In genomic region chr7:114426824-114427223, GRCh38 we compare ENCODE assay signal across 10 cellular contexts. TPM values are rescaled to one million over a fixed set of nuclear protein-coding genes. Genes with fewer than 3 reads are reported as not detected.
A peak's percentile ranks its signal among the peaks of the same experiment; 100 is the strongest.
DNase-seq lines count a peak whose midpoint lies in the region; ATAC-seq, FAIRE-seq and TF ChIP-seq lines count a peak whose summit lies in the region.
"Had no signal": no experiment of that assay in that cellular context is flagged by ENCODE, and none has a peak within 500 bp of the region (broad histone marks: within the 10 kb centered on the region; RNA-seq: fewer than 3 reads in every experiment).

No MANE protein-coding gene starts in this region.

- no peaks in the 10 kb centered on the region for H3K9me3 ChIP-seq in MM.1S (replicated peaks; ENCODE audit: insufficient read depth, low read length)
- no peaks in the 10 kb centered on the region for H3K9me3 ChIP-seq in adipocyte (ENCODE audit: control insufficient read depth, low read length)
- no peaks in the 10 kb centered on the region for H3K9me3 ChIP-seq in HepG2 (ENCODE audit: low read length)

- H3K4me3 ChIP-seq in MM.1S (ENCODE audit: low read length) (no peak overlapping the region), adipocyte (ENCODE audit: low read length) (no peak overlapping the region), HepG2 (replicated peaks in 1 of 3; ENCODE audit: insufficient read depth in 1 of 3, low read depth in 2 of 3, low read length in 3 of 3) (no peak overlapping the region)

- POLR2A ChIA-PET in HepG2 (lab: Yijun Ruan, JAX): no interaction called here

- H3K9ac ChIP-seq in MM.1S (ENCODE audit: low read length) (no peak overlapping the region), adipocyte (ENCODE audit: low read length) (no peak overlapping the region), HepG2 (ENCODE audit: insufficient read depth, low read depth, low read length) (no peak overlapping the region)

- no peak overlapping the region for H2AFZ ChIP-seq in MM.1S (ENCODE audit: low read length)
- no peak overlapping the region for H2AFZ ChIP-seq in HepG2 (ENCODE audit: low read length)

- H3F3A ChIP-seq in MM.1S (ENCODE audit: insufficient read depth, low read length): 0 out of 2 replicates have a peak, but pooled peaks cover 4% of the 10 kb centered on the region

- CTCF ChIA-PET in HepG2 (lab: Yijun Ruan, JAX; ENCODE audit: low intra/inter-chr PET ratio, low total read pairs): no interaction called here

- no peak for TF ChIP-seq EP300 in HepG2 (IDR thresholded peaks at IDR 0.05; ENCODE audit: low read depth in 2 of 2, low read length in 2 of 2)
- no peak for TF ChIP-seq EP300 in HepG2 (CRISPR knock-in tag; IDR thresholded peaks at IDR 0.05; ENCODE audit: borderline replicate concordance)

- ATAC-seq in HepG2: no peak
- ATAC-seq in GM21825 (IDR thresholded peaks at IDR 0.05; ENCODE audit: unreplicated experiment): no peak
- ATAC-seq: left colon had no signal

- TF ChIP-seq CTCF in MM.1S (IDR thresholded peaks at IDR 0.05; ENCODE audit: low read length) (peak; percentile 35), HepG2 (CRISPR knock-in tag; IDR thresholded peaks at IDR 0.05) (no peak)

- in situ Hi-C loops in HepG2 (cut with HindIII; ENCODE audit: extremely low pct_ligation_motif_present, low pct_unique_long_range_greater_than_20kb): no loop called here

- no peak overlapping the region for H3K4me2 ChIP-seq in MM.1S (ENCODE audit: low read depth, low read length)
- H3K4me2 ChIP-seq in HepG2 (ENCODE audit: low read depth, low read length): no peak overlapping the region

- H3K4me1 ChIP-seq in MM.1S (ENCODE audit: low read length) (peaks cover 11% of the 10 kb centered on the region), adipocyte (ENCODE audit: control insufficient read depth, insufficient read depth, low read length) (no peaks in the 10 kb centered on the region), HepG2 (ENCODE audit: insufficient read depth, low read length) (no peaks in the 10 kb centered on the region)

- no peaks in the 10 kb centered on the region for H4K20me1 ChIP-seq in MM.1S (ENCODE audit: insufficient read depth, low read length)
- no peaks in the 10 kb centered on the region for H4K20me1 ChIP-seq in HepG2 (ENCODE audit: insufficient read depth, low read length)

- DNase-seq in DMS53 (lab: John Stamatoyannopoulos, UW) (peak; percentile 62), MM.1S (peak; percentile 21), adipocyte (ENCODE audit: low read depth) (peak; percentile 67), HepG2 (ENCODE audit: low spot score) (no peak), HuH-7.5 (ENCODE audit: low spot score) (no peak), T-helper 9 cell (no peak)
- no peak for DNase-seq in stimulated activated CD4-positive, alpha-beta T cell treated with anti-CD3 and anti-CD28 coated beads, Interleukin-4, amount 100 ng/mL, for 4 hours
- DNase-seq: left colon had no signal

- WGBS in HepG2 (ENCODE audit: low lambda C conversion rate): 21% methylated on average over 4 of the region's 4 CpGs

- H3K79me2 ChIP-seq in MM.1S (ENCODE audit: low read length) (no peaks in the 10 kb centered on the region), HepG2 (ENCODE audit: insufficient read depth, low read length) (no peaks in the 10 kb centered on the region)

- H3K36me3 ChIP-seq in MM.1S (replicated peaks; ENCODE audit: insufficient read depth, low read length) (no peaks in the 10 kb centered on the region), adipocyte (ENCODE audit: control insufficient read depth, insufficient read depth, low read length, severe bottlenecking) (no peaks in the 10 kb centered on the region), HepG2 (replicated peaks in 1 of 2; ENCODE audit: control insufficient read depth in 1 of 2, insufficient read depth in 2 of 2, low read length in 2 of 2) (no peaks in the 10 kb centered on the region)

- intact Hi-C loops in HepG2 (cut with micrococcal nuclease; ENCODE audit: unreplicated experiment): no loop called here

- no peak for TF ChIP-seq POLR2A in HepG2 (IDR thresholded peaks at IDR 0.05; ENCODE audit: insufficient read depth in 1 of 2, low read depth in 2 of 2, low read length in 2 of 2)

- TF ChIP-seq RAD21 in HepG2 (CRISPR knock-in tag; IDR thresholded peaks at IDR 0.05): no peak

- no TSS peak for BruUV-seq in HepG2 (replicated peaks; lab: Mats Ljungman, UMichigan)

- no peaks in the 10 kb centered on the region for H3K9me2 ChIP-seq in MM.1S (replicated peaks; ENCODE audit: insufficient read depth, low read length)

- H3K27ac ChIP-seq in MM.1S (ENCODE audit: low read length): no peak overlapping the region
- no peak overlapping the region for H3K27ac ChIP-seq in HepG2 (ENCODE audit: extremely low read length, insufficient read depth, low read length)

- H3K27me3 ChIP-seq in MM.1S (replicated peaks; ENCODE audit: insufficient read depth, low read length) (no peaks in the 10 kb centered on the region), adipocyte (replicated peaks; ENCODE audit: control insufficient read depth, insufficient read depth, low read length) (no peaks in the 10 kb centered on the region), HepG2 (ENCODE audit: control insufficient read depth in 1 of 2, insufficient read depth in 2 of 2, low read length in 2 of 2) (no peaks in the 10 kb centered on the region)

- FAIRE-seq in HepG2 (lab: Jason Lieb, UNC): no peak

TF ChIP-seq in HepG2, 621 proteins besides CTCF, POLR2A, EP300 and RAD21:
- peak; percentile 72 for TF ChIP-seq ATF7 (IDR thresholded peaks at IDR 0.05)
- no peak for TF ChIP-seq ATF7 (CRISPR knock-in tag; IDR thresholded peaks at IDR 0.05)
- TF ChIP-seq ZNF784 (CRISPR knock-in tag; IDR thresholded peaks at IDR 0.05; ENCODE audit: borderline replicate concordance): no peak

RNA-seq across cellular contexts. Expression of gene FOXP2, which starts 12.2 kb away (rescaled TPM):
- total RNA-seq in HepG2 (2016; rRNA removed; fragmentation: Illumina TruSeq; extraction: Trizol): 0.04 TPM in 1 of 2 replicates, not detected in the other
- total RNA-seq in HepG2 (2016; cell fraction: cytosol; rRNA removed; fragmentation: Illumina TruSeq; extraction: Trizol; ENCODE audit: low read depth): not detected in 2 replicates
- total RNA-seq in HepG2 (2016; cell fraction: insoluble cytoplasmic fraction; rRNA removed; fragmentation: Illumina TruSeq; extraction: Trizol): 0.09 TPM in 1 of 2 replicates, not detected in the other
- total RNA-seq in HepG2 (2016; cell fraction: membrane; rRNA removed; fragmentation: Illumina TruSeq; extraction: Trizol): not detected in 2 replicates
- total RNA-seq in HepG2 (2016; cell fraction: nucleus; rRNA removed; fragmentation: Illumina TruSeq; extraction: Trizol): 0.19 and 0.22 TPM in 2 replicates
- 0.69 and 0.90 TPM in 2 replicates for polyA plus RNA-seq in HepG2 (2011; rRNA removed)
- 0.60 and 0.93 TPM in 2 replicates for polyA plus RNA-seq in HepG2 (2011; cell fraction: cytosol; rRNA removed)
- 0.92 and 1.1 TPM in 2 replicates for polyA plus RNA-seq in HepG2 (2011; cell fraction: nucleus; rRNA removed)
- 0.72 and 0.85 TPM in 2 replicates for polyA plus RNA-seq in HepG2 (2012)
- not detected in 2 replicates for polyA plus RNA-seq in HepG2 (2016; cell fraction: cytosol; fragmentation: Illumina TruSeq; extraction: Trizol; ENCODE audit: low read depth)
- polyA plus RNA-seq in HepG2 (2016; cell fraction: insoluble cytoplasmic fraction; fragmentation: Illumina TruSeq; extraction: Trizol; ENCODE audit: low read depth): 0.09 TPM in 1 of 2 replicates, not detected in the other
- not detected in 2 replicates for polyA plus RNA-seq in HepG2 (2016; cell fraction: membrane; fragmentation: Illumina TruSeq; extraction: Trizol; ENCODE audit: low read depth)
- not detected in 2 replicates for polyA plus RNA-seq in HepG2 (2016; cell fraction: nucleus; fragmentation: Illumina TruSeq; extraction: Trizol; ENCODE audit: insufficient read depth, low read depth)
- 3.1 and 4.6 TPM in 2 replicates for polyA minus RNA-seq in HepG2 (2011; rRNA and poly(A)+ RNA removed; ENCODE audit: low replicate concordance)
- polyA minus RNA-seq in HepG2 (2011; cell fraction: cytosol; rRNA and poly(A)+ RNA removed): 0.99 and 1.2 TPM in 2 replicates
- polyA minus RNA-seq in HepG2 (2011; cell fraction: nucleus; rRNA and poly(A)+ RNA removed): 5.7 and 8.5 TPM in 2 replicates
- total RNA-seq: T-helper 1 cell treated with Interleukin-12 subunit alpha and Interleukin-12 subunit beta and Interleukin-4 antibody, amounts not matched to agents 30 ng/mL and 1 ng/mL, for 36 hours had no signal

Comparison
In these comparisons a context has a peak if more than half of its experiments do, and no peak if none do; other contexts are left out.
1. DNase-seq: peak in DMS53 (single experiment), MM.1S (single experiment) and adipocyte (single experiment); none in HepG2 (single experiment), stimulated activated CD4-positive, alpha-beta T cell treated with anti-CD3 and anti-CD28 coated beads, Interleukin-4, amount 100 ng/mL, for 4 hours (0 of 2), HuH-7.5 (single experiment) and T-helper 9 cell (single experiment).